8 cellular contexts compared by ENCODE assay signal in genomic region chr1:171841050-171841910, GRCh38. TPM values are rescaled to one million over a fixed set of nuclear protein-coding genes. Genes with fewer than 3 reads are reported as not detected.
A peak's percentile ranks its signal among the peaks of the same experiment; 100 is the strongest.
DNase-seq lines count a peak whose midpoint lies in the region; ATAC-seq and TF ChIP-seq lines count a peak whose summit lies in the region.

Gene DNM3, plus strand, starts transcription at chr1:171841498. Its CDS starts 159 bp downstream, at chr1:171841657.

- H3K4me3 Mint-ChIP-seq in nephron, result peak within 1 kb of the TSS; percentile 91 to 94 (median 93)

- ATAC-seq in GM21360 (IDR thresholded peaks at IDR 0.05; ENCODE audit: unreplicated experiment), result peak; percentile 90

- DNase-seq in CMK (ENCODE audit: low read depth), result peak; percentile 63
- peak; percentile 68 for DNase-seq in HT1080 (ENCODE audit: low read depth)
- peak; percentile 93 for DNase-seq in activated effector memory CD4-positive, alpha-beta T cell treated with anti-CD3 and anti-CD28 coated beads, Interleukin-2, amount 50 U/mL, for 16 hours
- peak; percentile 57 for DNase-seq in fibroblast of the conjunctiva (ENCODE audit: low read depth)
- peak; percentile 68 to 87 (median 74) for DNase-seq in stimulated activated naive CD4-positive, alpha-beta T cell (lab: John Stamatoyannopoulos, UW)

- H3K27me3 Mint-ChIP-seq in nephron (ENCODE audit: low read depth), result peaks cover 39% of the 10 kb centered on the region

- H3K9me3 Mint-ChIP-seq in nephron, result no peaks in the 10 kb centered on the region

- TF ChIP-seq CTCF in nephron (IDR thresholded peaks at IDR 0.05; ENCODE audit: unreplicated experiment in 3 of 3), result no peak

- H3K4me1 Mint-ChIP-seq in nephron, result peaks cover 11% of the 10 kb centered on the region

- H3K27ac Mint-ChIP-seq in nephron, result peak within 1 kb of the TSS; percentile 30 to 38 (median 37)

- no peaks in the 10 kb centered on the region for H3K36me3 Mint-ChIP-seq in nephron (ENCODE audit: low read depth)

TF ChIP-seq in PFSK-1, 5 proteins besides CTCF, POLR2A, EP300 and RAD21:
- TF ChIP-seq REST (IDR thresholded peaks at IDR 0.05; ENCODE audit: insufficient read depth in 1 of 2, low read depth in 2 of 2, low read length in 2 of 2) (no peak; a peak in 1 of 4 replicates), POLR2AphosphoS5 (IDR thresholded peaks at IDR 0.05; ENCODE audit: low read depth, low read length) (peak; percentile 74), FOXP2 (optimal IDR thresholded peaks at IDR 0.05; ENCODE audit: borderline replicate concordance, extremely low read depth, extremely low read length, insufficient read depth) (peak; percentile 94), SIN3A (IDR thresholded peaks at IDR 0.05; ENCODE audit: borderline replicate concordance, insufficient read depth, low read length) (no peak), TAF1 (IDR thresholded peaks at IDR 0.05; ENCODE audit: borderline replicate concordance, insufficient read depth, low read length) (no peak)

RNA-seq across cellular contexts. Expression of gene DNM3, which starts in this region (rescaled TPM):
- 1.6 and 1.8 TPM in 2 replicates for total RNA-seq in HT1080 (2014; rRNA removed; shearing (Covaris generic))
- polyA plus RNA-seq in HT1080 (2015; cell fraction: cytosol; rRNA removed), result 0.80 and 0.84 TPM in 2 replicates
- 0.84 and 1.1 TPM in 2 replicates for polyA plus RNA-seq in HT1080 (2015; cell fraction: nucleus; rRNA removed)
- polyA plus RNA-seq in PFSK-1 (2012; ENCODE audit: insufficient read length, low read depth), result 3.0 TPM

Comparison
In these comparisons a context has a peak if more than half of its experiments do, and no peak if none do; other contexts are left out.
1. Peak in every context shown above with its lines: DNase-seq and ATAC-seq.